Comparison of ENCODE assay signal across 15 cellular contexts in genomic region chr1:21628798-21629393, GRCh38.
"Had no signal": no experiment of that assay in that cellular context is flagged by ENCODE, and none has a peak within 500 bp of the region (broad histone marks: within the 10 kb centered on the region; RNA-seq: fewer than 3 reads in every experiment).

No MANE protein-coding gene starts in this region.

- H3K4me1 ChIP-seq: foreskin keratinocyte, psoas muscle, spleen had no signal

- H3K36me3 ChIP-seq: cardiac muscle cell, esophagus squamous epithelium, heart right ventricle, spleen had no signal

- H3K27ac ChIP-seq: cardiac muscle cell, esophagus squamous epithelium, foreskin keratinocyte, heart right ventricle, psoas muscle, spleen had no signal

- DNase-seq: activated B cell treated with CpG ODN at 0.5 μM for 24 hours; activated CD4-positive, alpha-beta T cell treated with anti-CD3 and anti-CD28 coated beads, Interleukin-2, amount 10 ng/mL, durations not matched to agents 24 days and 14 days; activated naive CD4-positive, alpha-beta T cell treated with anti-CD3 and anti-CD28 coated beads for 36 hours; esophagus squamous epithelium; foreskin keratinocyte; heart right ventricle; mesenchymal stem cell; psoas muscle; spleen; stimulated activated CD4-positive, alpha-beta T cell treated with anti-CD3 and anti-CD28 coated beads, Interleukin-1b, Interleukin-23, amount 100 ng/mL, for 48 hours had no signal

- H3K9me3 ChIP-seq: esophagus squamous epithelium, heart right ventricle, psoas muscle, spleen, tibial nerve had no signal

- ATAC-seq: foreskin keratinocyte; heart right ventricle; left lobe of liver; psoas muscle; sciatic nerve; stimulated activated memory B cell treated with anti-CD40 and anti-IgM and Interleukin-4, amounts not matched to agents 10 μg/mL and 1 μg/mL and 100 μg/mL, for 72 hours had no signal

- H3K4me3 ChIP-seq: cardiac muscle cell, esophagus squamous epithelium, heart right ventricle, psoas muscle, spleen, tibial nerve had no signal

- H3K27me3 ChIP-seq: cardiac muscle cell, foreskin keratinocyte had no signal
